In genomic region chr7:8625612-8626011, GRCh38 we compare ENCODE assay signal across 31 cellular contexts.
"Had no signal": no experiment of that assay in that cellular context is flagged by ENCODE, and none has a peak within 500 bp of the region (broad histone marks: within the 10 kb centered on the region; RNA-seq: fewer than 3 reads in every experiment).

No MANE protein-coding gene starts in this region.

- DNase-seq: activated B cell treated with CpG ODN at 0.5 μM for 24 hours; activated CD4-positive, alpha-beta T cell treated with anti-CD3 and anti-CD28 coated beads for 48 hours; activated CD4-positive, alpha-beta T cell treated with anti-CD3 and anti-CD28 coated beads, Interleukin-2, amount 50 U/mL, for 1 hour; activated CD4-positive, alpha-beta T cell treated with anti-CD3 and anti-CD28 coated beads, Interleukin-2, amount 50 U/mL, for 48 hours; activated CD8-positive, alpha-beta memory T cell treated with anti-CD3 and anti-CD28 coated beads, Interleukin-2, amount 10 ng/mL, durations not matched to agents 7 days and 5 days; activated CD8-positive, alpha-beta memory T cell treated with anti-CD3 and anti-CD28 coated beads, Interleukin-2, amount 50 U/mL, for 4 hours; activated CD8-positive, alpha-beta T cell treated with anti-CD3 and anti-CD28 coated beads, Interleukin-2, amount 10 ng/mL, durations not matched to agents 7 days and 5 days; activated effector memory CD4-positive, alpha-beta T cell treated with anti-CD3 and anti-CD28 coated beads, Interleukin-2, amount 50 U/mL, for 16 hours; activated naive CD4-positive, alpha-beta T cell treated with anti-CD3 and anti-CD28 coated beads for 36 hours; activated naive CD8-positive, alpha-beta T cell treated with anti-CD3 and anti-CD28 coated beads for 36 hours; activated naive CD8-positive, alpha-beta T cell treated with anti-CD3 and anti-CD28 coated beads, Interleukin-2, amount 50 U/mL, for 24 hours; activated T-cell treated with anti-CD3 and anti-CD28 coated beads, Interleukin-2, amount 50 U/mL, for 1 hour; activated T-cell treated with anti-CD3 and anti-CD28 coated beads, Interleukin-2, amount 50 U/mL, for 48 hours; adrenal gland; amygdala; aorta; body of pancreas; caudate nucleus; cortex of kidney; dermis blood vessel endothelial cell; effector CD4-positive, alpha-beta T cell; effector memory CD8-positive, alpha-beta T cell; erythroblast; foreskin keratinocyte; gastrocnemius medialis; glutamatergic neuron; heart left ventricle; T-helper 2 cell had no signal

- H3K9me3 ChIP-seq: adrenal gland, body of pancreas, esophagus muscularis mucosa, gastrocnemius medialis, heart left ventricle had no signal

- H3K27ac ChIP-seq: body of pancreas, esophagus muscularis mucosa, foreskin keratinocyte, gastrocnemius medialis, heart left ventricle, VCaP had no signal

- ATAC-seq: activated CD4-positive, CD25-positive, alpha-beta regulatory T cell treated with anti-CD3 and anti-CD28 coated beads, Interleukin-2, amount 50 U/mL, for 24 hours; activated CD8-positive, alpha-beta memory T cell treated with anti-CD3 and anti-CD28 coated beads, Interleukin-2, amount 10 ng/mL, durations not matched to agents 7 days and 5 days; activated CD8-positive, alpha-beta T cell treated with anti-CD3 and anti-CD28 coated beads, Interleukin-2, amount 10 ng/mL, durations not matched to agents 7 days and 5 days; activated naive CD8-positive, alpha-beta T cell treated with anti-CD3 and anti-CD28 coated beads, Interleukin-2, amount 50 U/mL, for 24 hours; body of pancreas; effector memory CD8-positive, alpha-beta T cell; foreskin keratinocyte; gastrocnemius medialis; heart left ventricle had no signal

- H3K36me3 ChIP-seq: adrenal gland, esophagus muscularis mucosa, gastrocnemius medialis, heart left ventricle had no signal

- H3K4me3 ChIP-seq: adrenal gland, body of pancreas, esophagus muscularis mucosa, gastrocnemius medialis, heart left ventricle had no signal

- H3K27me3 ChIP-seq: adrenal gland, body of pancreas, esophagus muscularis mucosa, foreskin keratinocyte, gastrocnemius medialis, heart left ventricle had no signal
